1 cellular context compared by ENCODE assay signal in the genomic region with DNA sequence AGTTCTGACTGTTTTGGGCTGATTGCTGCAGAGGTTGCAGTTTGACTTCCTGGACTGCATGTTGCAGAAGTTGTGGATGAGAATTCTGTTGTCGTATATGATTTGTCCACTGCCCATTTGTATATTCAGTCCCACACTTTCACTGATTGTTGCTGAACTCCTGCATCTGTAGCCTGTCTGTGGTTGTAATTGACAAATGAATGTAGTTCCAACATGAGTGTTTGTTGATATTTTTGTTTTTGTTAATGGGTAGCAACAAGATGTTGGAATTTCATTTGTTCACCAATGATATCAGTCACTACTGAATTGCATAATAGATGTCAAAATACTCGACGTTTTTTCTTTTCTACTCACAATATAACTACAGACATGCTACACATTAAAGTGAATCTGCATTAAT.
TF ChIP-seq lines count a peak whose summit lies in the region.

No MANE protein-coding gene starts in this region.

TF ChIP-seq in H1, 55 proteins besides CTCF, POLR2A, EP300 and RAD21 (continued from another document):
- TF ChIP-seq SAP30 (IDR thresholded peaks at IDR 0.05; ENCODE audit: insufficient read depth, insufficient replicate concordance, low read length): no peak
- TF ChIP-seq SIN3A (conservative IDR thresholded peaks at IDR 0.05 in 1 of 2, IDR thresholded peaks at IDR 0.05 in 1 of 2; ENCODE audit: low read depth in 1 of 2, low read length in 2 of 2): no peak
- TF ChIP-seq EGR1 (IDR thresholded peaks at IDR 0.05; ENCODE audit: borderline replicate concordance, low read depth, low read length): no peak
- TF ChIP-seq TBP (IDR thresholded peaks at IDR 0.05; ENCODE audit: low read depth, low read length): no peak
